ENCODE assay signal across 1 cellular context in the genomic region with DNA sequence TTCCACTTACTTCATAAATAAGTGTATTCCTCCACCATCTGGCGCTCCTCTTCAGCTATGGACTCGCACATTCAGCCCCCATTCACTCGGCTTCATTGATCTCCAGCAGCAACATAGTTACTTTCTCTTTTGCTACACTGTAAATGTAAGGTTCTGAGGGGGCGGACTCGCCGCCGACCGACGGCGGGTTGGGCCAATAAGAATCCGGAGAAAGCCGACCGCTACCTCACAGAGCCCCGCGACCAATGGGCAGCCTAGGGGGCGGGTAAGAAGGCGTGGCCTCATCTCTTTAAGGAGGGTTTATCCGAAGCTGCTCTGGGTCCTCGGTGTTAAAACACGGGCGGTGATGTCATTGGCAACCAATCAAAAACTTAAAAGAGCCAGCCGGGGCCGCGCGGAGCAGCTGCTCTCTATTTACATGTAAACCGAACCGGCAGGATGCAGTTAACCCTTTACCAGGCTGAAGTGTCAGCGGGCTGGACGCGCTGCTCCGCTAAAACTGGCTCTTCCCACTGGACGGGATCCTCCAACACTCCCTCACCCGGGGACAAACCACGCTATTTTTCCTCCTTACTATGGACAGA.
TF ChIP-seq lines count a peak whose summit lies in the region.

Gene DUSP10, minus strand, starts transcription at position 119 of the 584 bp plus-strand sequence. CDS start 2,345 bp downstream, outside the sequence.

TF ChIP-seq in HepG2, 621 proteins besides CTCF, POLR2A, EP300 and RAD21 (continued from another document and continues in another):
- peak; percentile 6 for TF ChIP-seq YY1 (IDR thresholded peaks at IDR 0.05; ENCODE audit: insufficient read depth, insufficient replicate concordance, low read depth, low read length)
- 0 out of 2 replicates have a peak, but pooled peaks have one; percentile 28 for TF ChIP-seq KMT2B (CRISPR knock-in tag; IDR thresholded peaks at IDR 0.05)
- no peak for TF ChIP-seq ZNF468 (CRISPR knock-in tag; IDR thresholded peaks at IDR 0.05)
- 0 out of 2 replicates have a peak, but pooled peaks have one; percentile 23 for TF ChIP-seq ETV5 (CRISPR knock-in tag; IDR thresholded peaks at IDR 0.05; ENCODE audit: borderline replicate concordance)
- no peak for TF ChIP-seq SP1 (IDR thresholded peaks at IDR 0.05)
- TF ChIP-seq SP1 (CRISPR knock-in tag; IDR thresholded peaks at IDR 0.05): peak; percentile 80
- TF ChIP-seq ZNF33A (CRISPR knock-in tag; IDR thresholded peaks at IDR 0.05; ENCODE audit: borderline replicate concordance): 0 out of 2 replicates have a peak, but pooled peaks have one; percentile 69
- TF ChIP-seq SRF (IDR thresholded peaks at IDR 0.05; ENCODE audit: low read depth, low read length): 0 out of 2 replicates have a peak, but pooled peaks have one; percentile 3
- no peak for TF ChIP-seq PAX8 (CRISPR knock-in tag; IDR thresholded peaks at IDR 0.05; ENCODE audit: borderline replicate concordance)
- 0 out of 2 replicates have a peak, but pooled peaks have one; percentile 53 for TF ChIP-seq GZF1 (CRISPR knock-in tag; IDR thresholded peaks at IDR 0.05)
- TF ChIP-seq RFX3 (CRISPR knock-in tag; IDR thresholded peaks at IDR 0.05): no peak
- TF ChIP-seq ZNF367 (CRISPR knock-in tag; IDR thresholded peaks at IDR 0.05; ENCODE audit: borderline replicate concordance): no peak
- TF ChIP-seq ZNF446 (CRISPR knock-in tag; IDR thresholded peaks at IDR 0.05): no peak
- TF ChIP-seq ZNF496 (CRISPR knock-in tag; IDR thresholded peaks at IDR 0.05; ENCODE audit: insufficient replicate concordance): no peak
- TF ChIP-seq ZNF124 (CRISPR knock-in tag; IDR thresholded peaks at IDR 0.05): 0 out of 2 replicates have a peak, but pooled peaks have one; percentile 21
- no peak for TF ChIP-seq ZNF839 (CRISPR knock-in tag; IDR thresholded peaks at IDR 0.05; ENCODE audit: borderline replicate concordance)
- no peak for TF ChIP-seq PPARG (CRISPR knock-in tag; conservative IDR thresholded peaks at IDR 0.05)
- TF ChIP-seq, protein P1, sequence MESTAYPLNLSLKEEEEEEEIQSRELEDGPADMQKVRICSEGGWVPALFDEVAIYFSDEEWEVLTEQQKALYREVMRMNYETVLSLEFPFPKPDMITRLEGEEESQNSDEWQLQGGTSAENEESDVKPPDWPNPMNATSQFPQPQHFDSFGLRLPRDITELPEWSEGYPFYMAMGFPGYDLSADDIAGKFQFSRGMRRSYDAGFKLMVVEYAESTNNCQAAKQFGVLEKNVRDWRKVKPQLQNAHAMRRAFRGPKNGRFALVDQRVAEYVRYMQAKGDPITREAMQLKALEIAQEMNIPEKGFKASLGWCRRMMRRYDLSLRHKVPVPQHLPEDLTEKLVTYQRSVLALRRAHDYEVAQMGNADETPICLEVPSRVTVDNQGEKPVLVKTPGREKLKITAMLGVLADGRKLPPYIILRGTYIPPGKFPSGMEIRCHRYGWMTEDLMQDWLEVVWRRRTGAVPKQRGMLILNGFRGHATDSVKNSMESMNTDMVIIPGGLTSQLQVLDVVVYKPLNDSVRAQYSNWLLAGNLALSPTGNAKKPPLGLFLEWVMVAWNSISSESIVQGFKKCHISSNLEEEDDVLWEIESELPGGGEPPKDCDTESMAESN (CRISPR knock-in tag; conservative IDR thresholded peaks at IDR 0.05): no peak
- TF ChIP-seq NR2C2 (CRISPR knock-in tag; IDR thresholded peaks at IDR 0.05; ENCODE audit: borderline replicate concordance): 0 out of 2 replicates have a peak, but pooled peaks have one; percentile 27
- TF ChIP-seq CCAR2 (optimal IDR thresholded peaks at IDR 0.05; ENCODE audit: low read depth, low read length): no peak
- peak; percentile 95 for TF ChIP-seq NFYB (CRISPR knock-in tag; IDR thresholded peaks at IDR 0.05)
- TF ChIP-seq ZNF557 (CRISPR knock-in tag; IDR thresholded peaks at IDR 0.05): no peak
- TF ChIP-seq U2AF2 (IDR thresholded peaks at IDR 0.05; ENCODE audit: low read depth, low read length): no peak
- TF ChIP-seq SP2 (CRISPR knock-in tag; IDR thresholded peaks at IDR 0.05): peak; percentile 91
- TF ChIP-seq GABPA (IDR thresholded peaks at IDR 0.05; ENCODE audit: low read depth, low read length): no peak
- no peak; the same call in 1 of the 2 replicates for TF ChIP-seq GABPA (CRISPR knock-in tag; IDR thresholded peaks at IDR 0.05; ENCODE audit: low read depth)
- TF ChIP-seq GABPB1 (CRISPR knock-in tag; IDR thresholded peaks at IDR 0.05): no peak
- 0 out of 2 replicates have a peak, but pooled peaks have one; percentile 8 for TF ChIP-seq ZNF350 (CRISPR knock-in tag; IDR thresholded peaks at IDR 0.05; ENCODE audit: borderline replicate concordance, low read depth)
- TF ChIP-seq ZBTB42 (CRISPR knock-in tag; IDR thresholded peaks at IDR 0.05): no peak
- TF ChIP-seq, protein P2, sequence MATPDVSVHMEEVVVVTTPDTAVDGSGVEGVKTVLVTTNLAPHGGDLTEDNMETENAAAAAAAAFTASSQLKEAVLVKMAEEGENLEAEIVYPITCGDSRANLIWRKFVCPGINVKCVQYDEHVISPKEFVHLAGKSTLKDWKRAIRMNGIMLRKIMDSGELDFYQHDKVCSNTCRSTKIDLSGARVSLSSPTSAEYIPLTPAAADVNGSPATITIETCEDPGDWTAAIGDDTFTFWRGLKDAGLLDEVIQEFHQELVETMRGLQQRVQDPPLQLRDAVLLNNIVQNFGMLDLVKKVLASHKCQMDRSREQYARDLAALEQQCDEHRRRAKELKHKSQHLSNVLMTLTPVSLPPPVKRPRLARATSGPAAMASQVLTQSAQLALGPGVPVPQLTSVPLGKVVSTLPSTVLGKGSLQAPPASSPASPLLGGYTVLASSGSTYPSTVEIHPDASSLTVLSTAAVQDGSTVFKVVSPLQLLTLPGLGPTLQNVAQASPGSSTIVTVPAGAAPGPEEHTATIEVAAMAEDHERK (CRISPR knock-in tag; IDR thresholded peaks at IDR 0.05; ENCODE audit: low read depth): no peak
- TF ChIP-seq RFXANK (CRISPR knock-in tag; IDR thresholded peaks at IDR 0.05): 0 out of 2 replicates have a peak, but pooled peaks have one; percentile 31
- TF ChIP-seq ZFP82 (CRISPR knock-in tag; IDR thresholded peaks at IDR 0.05; ENCODE audit: borderline replicate concordance): no peak
- TF ChIP-seq ZMAT3 (CRISPR knock-in tag; conservative IDR thresholded peaks at IDR 0.05): 0 out of 2 replicates have a peak, but pooled peaks have one; percentile 6
- peak; percentile 74 for TF ChIP-seq PHF21A (CRISPR knock-in tag; IDR thresholded peaks at IDR 0.05)
- TF ChIP-seq ZNF678 (CRISPR knock-in tag; IDR thresholded peaks at IDR 0.05): 0 out of 2 replicates have a peak, but pooled peaks have one; percentile 34
- TF ChIP-seq MAFK (conservative IDR thresholded peaks at IDR 0.05 in 1 of 2, IDR thresholded peaks at IDR 0.05 in 1 of 2; ENCODE audit: low read length in 2 of 2): no peak
- TF ChIP-seq NFYC (CRISPR knock-in tag; IDR thresholded peaks at IDR 0.05): peak; percentile 92
- 0 out of 2 replicates have a peak, but pooled peaks have one; percentile 10 for TF ChIP-seq ZNF614 (CRISPR knock-in tag; IDR thresholded peaks at IDR 0.05; ENCODE audit: borderline replicate concordance)
- TF ChIP-seq JUND (CRISPR knock-in tag; IDR thresholded peaks at IDR 0.05): no peak
- no peak for TF ChIP-seq TMF1 (CRISPR knock-in tag; IDR thresholded peaks at IDR 0.05; ENCODE audit: low read depth)
- peak; percentile 78 for TF ChIP-seq SIX1 (CRISPR knock-in tag; IDR thresholded peaks at IDR 0.05; ENCODE audit: borderline replicate concordance)
- TF ChIP-seq, protein P3, sequence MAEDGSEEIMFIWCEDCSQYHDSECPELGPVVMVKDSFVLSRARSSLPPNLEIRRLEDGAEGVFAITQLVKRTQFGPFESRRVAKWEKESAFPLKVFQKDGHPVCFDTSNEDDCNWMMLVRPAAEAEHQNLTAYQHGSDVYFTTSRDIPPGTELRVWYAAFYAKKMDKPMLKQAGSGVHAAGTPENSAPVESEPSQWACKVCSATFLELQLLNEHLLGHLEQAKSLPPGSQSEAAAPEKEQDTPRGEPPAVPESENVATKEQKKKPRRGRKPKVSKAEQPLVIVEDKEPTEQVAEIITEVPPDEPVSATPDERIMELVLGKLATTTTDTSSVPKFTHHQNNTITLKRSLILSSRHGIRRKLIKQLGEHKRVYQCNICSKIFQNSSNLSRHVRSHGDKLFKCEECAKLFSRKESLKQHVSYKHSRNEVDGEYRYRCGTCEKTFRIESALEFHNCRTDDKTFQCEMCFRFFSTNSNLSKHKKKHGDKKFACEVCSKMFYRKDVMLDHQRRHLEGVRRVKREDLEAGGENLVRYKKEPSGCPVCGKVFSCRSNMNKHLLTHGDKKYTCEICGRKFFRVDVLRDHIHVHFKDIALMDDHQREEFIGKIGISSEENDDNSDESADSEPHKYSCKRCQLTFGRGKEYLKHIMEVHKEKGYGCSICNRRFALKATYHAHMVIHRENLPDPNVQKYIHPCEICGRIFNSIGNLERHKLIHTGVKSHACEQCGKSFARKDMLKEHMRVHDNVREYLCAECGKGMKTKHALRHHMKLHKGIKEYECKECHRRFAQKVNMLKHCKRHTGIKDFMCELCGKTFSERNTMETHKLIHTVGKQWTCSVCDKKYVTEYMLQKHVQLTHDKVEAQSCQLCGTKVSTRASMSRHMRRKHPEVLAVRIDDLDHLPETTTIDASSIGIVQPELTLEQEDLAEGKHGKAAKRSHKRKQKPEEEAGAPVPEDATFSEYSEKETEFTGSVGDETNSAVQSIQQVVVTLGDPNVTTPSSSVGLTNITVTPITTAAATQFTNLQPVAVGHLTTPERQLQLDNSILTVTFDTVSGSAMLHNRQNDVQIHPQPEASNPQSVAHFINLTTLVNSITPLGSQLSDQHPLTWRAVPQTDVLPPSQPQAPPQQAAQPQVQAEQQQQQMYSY (CRISPR knock-in tag; IDR thresholded peaks at IDR 0.05): peak; percentile 87
- TF ChIP-seq ATM (IDR thresholded peaks at IDR 0.05; ENCODE audit: borderline replicate concordance): no peak
- TF ChIP-seq NFATC3 (CRISPR knock-in tag; IDR thresholded peaks at IDR 0.05): no peak
- peak; percentile 82; the same call in 1 of the 2 replicates for TF ChIP-seq FOXJ3 (CRISPR knock-in tag; IDR thresholded peaks at IDR 0.05; ENCODE audit: borderline replicate concordance)
- TF ChIP-seq HINFP (CRISPR knock-in tag; IDR thresholded peaks at IDR 0.05; ENCODE audit: low read depth): 0 out of 2 replicates have a peak, but pooled peaks have one; percentile 21
- TF ChIP-seq ZNF296 (CRISPR knock-in tag; conservative IDR thresholded peaks at IDR 0.05): no peak
- TF ChIP-seq ZXDC (CRISPR knock-in tag; IDR thresholded peaks at IDR 0.05): no peak
- peak; percentile 56 for TF ChIP-seq HDAC2 (CRISPR knock-in tag; IDR thresholded peaks at IDR 0.05)
- TF ChIP-seq HIVEP1 (CRISPR knock-in tag; IDR thresholded peaks at IDR 0.05): no peak
- TF ChIP-seq, protein P4, sequence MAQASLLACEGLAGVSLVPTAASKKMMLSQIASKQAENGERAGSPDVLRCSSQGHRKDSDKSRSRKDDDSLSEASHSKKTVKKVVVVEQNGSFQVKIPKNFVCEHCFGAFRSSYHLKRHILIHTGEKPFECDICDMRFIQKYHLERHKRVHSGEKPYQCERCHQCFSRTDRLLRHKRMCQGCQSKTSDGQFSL (CRISPR knock-in tag; IDR thresholded peaks at IDR 0.05): no peak
- no peak for TF ChIP-seq PREB (CRISPR knock-in tag; IDR thresholded peaks at IDR 0.05)
- TF ChIP-seq, protein P5, sequence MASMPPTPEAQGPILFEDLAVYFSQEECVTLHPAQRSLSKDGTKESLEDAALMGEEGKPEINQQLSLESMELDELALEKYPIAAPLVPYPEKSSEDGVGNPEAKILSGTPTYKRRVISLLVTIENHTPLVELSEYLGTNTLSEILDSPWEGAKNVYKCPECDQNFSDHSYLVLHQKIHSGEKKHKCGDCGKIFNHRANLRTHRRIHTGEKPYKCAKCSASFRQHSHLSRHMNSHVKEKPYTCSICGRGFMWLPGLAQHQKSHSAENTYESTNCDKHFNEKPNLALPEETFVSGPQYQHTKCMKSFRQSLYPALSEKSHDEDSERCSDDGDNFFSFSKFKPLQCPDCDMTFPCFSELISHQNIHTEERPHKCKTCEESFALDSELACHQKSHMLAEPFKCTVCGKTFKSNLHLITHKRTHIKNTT (CRISPR knock-in tag; IDR thresholded peaks at IDR 0.05): no peak
